In the genomic region with DNA sequence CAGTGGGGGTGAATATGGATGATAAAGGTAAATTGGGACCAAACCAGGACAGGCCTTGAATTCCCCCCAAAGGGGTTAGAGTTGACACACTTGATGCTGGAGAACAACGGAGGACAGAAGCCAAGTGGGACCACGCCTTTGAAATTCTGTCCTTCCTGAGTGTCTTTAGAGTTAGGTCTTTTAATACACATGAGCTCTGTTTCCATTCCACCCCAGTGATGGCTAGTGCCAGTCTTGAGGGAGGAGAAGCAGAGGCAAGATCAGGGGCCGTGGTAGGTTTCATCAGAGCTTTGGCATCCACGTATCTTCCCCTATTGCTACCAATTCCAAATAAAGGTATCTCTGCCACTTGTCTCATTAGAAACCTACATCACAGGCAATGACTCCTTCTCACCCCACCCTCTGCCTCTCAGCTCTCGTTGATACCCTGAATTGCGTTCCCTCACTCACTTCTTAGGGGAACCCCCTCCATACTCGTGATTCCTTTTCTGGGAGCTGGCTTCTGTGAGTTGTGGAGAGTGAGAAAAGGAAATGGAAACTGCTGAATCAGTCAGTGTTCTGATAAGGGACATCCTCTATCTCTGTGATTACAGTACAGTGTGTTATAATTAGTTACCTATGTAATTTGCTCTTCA, we compare ENCODE assay signal across 13 cellular contexts. TPM values are rescaled to one million over a fixed set of nuclear protein-coding genes. Genes with fewer than 3 reads are reported as not detected.
DNase-seq lines count a peak whose midpoint lies in the region; ATAC-seq and TF ChIP-seq lines count a peak whose summit lies in the region.
"Had no signal": no experiment of that assay in that cellular context is flagged by ENCODE, and none has a peak within 500 bp of the region (broad histone marks: within the 10 kb centered on the region; RNA-seq: fewer than 3 reads in every experiment).

No MANE protein-coding gene starts in this region.

- H3K4me1 Mint-ChIP-seq in dendritic cell treated with granulocyte-macrophage colony-stimulating factor and Interleukin-4, amounts not matched to agents 40 ng/mL and 50 ng/mL, for 4 days (ENCODE audit: low read depth) = peaks cover 81% of the 10 kb centered on the region

- peaks cover 1% of the 10 kb centered on the region for H3K27me3 Mint-ChIP-seq in dendritic cell treated with granulocyte-macrophage colony-stimulating factor and Interleukin-4, amounts not matched to agents 40 ng/mL and 50 ng/mL, for 4 days

- DNase-seq in activated effector memory CD4-positive, alpha-beta T cell treated with anti-CD3 and anti-CD28 coated beads, Interleukin-2, amount 50 U/mL, for 16 hours = no peak
- DNase-seq in DMS79 treated with DMSO at 0.1 percent for 48 hours (lab: John Stamatoyannopoulos, UW) (no peak), Right ventricle myocardium superior (no peak), HEK293T (ENCODE audit: extremely low spot score) (no peak)
- DNase-seq: hypothalamus; nephron progenitor cell; SHP77; stimulated activated CD4-positive, alpha-beta T cell treated with anti-CD3 and anti-CD28 coated beads, Interleukin-2, amount 100 ng/mL, for 24 hours; transverse colon had no signal

- H3K4me3 Mint-ChIP-seq in dendritic cell treated with granulocyte-macrophage colony-stimulating factor and Interleukin-4, amounts not matched to agents 40 ng/mL and 50 ng/mL, for 4 days = no peak overlapping the region
- H3K4me3 Mint-ChIP-seq: nephron progenitor cell had no signal

- peak overlapping the region; percentile 2 for H3K27ac Mint-ChIP-seq in dendritic cell treated with granulocyte-macrophage colony-stimulating factor and Interleukin-4, amounts not matched to agents 40 ng/mL and 50 ng/mL, for 4 days
- H3K27ac Mint-ChIP-seq: nephron progenitor cell had no signal

- no peak overlapping the region; the same call in 1 of the 2 replicates for H3K27ac ChIP-seq in BLaER1
- H3K27ac ChIP-seq: transverse colon had no signal

- peak; percentile 27 for ATAC-seq in GM18867 (IDR thresholded peaks at IDR 0.05; ENCODE audit: unreplicated experiment)
- peak; percentile 22 for ATAC-seq in HG03457 (IDR thresholded peaks at IDR 0.05; ENCODE audit: unreplicated experiment)
- ATAC-seq in Right ventricle myocardium superior (ENCODE audit: poor library complexity) = no peak

- H3K4me2 ChIP-seq in BLaER1 = peak overlapping the region; percentile 61

- POLR2A ChIA-PET in HEK293T (lab: Yijun Ruan, JAX) = no interaction called here

- CTCF ChIA-PET in HEK293T (lab: Yijun Ruan, JAX) = no interaction called here

- H3K27me3 ChIP-seq in BLaER1 = no peaks in the 10 kb centered on the region

- no peak overlapping the region for H3K9ac ChIP-seq in BLaER1

- H3K9me3 Mint-ChIP-seq in dendritic cell treated with granulocyte-macrophage colony-stimulating factor and Interleukin-4, amounts not matched to agents 40 ng/mL and 50 ng/mL, for 4 days = no peaks in the 10 kb centered on the region
- H3K9me3 Mint-ChIP-seq: nephron progenitor cell had no signal

- H3K4me3 ChIP-seq in BLaER1 = no peak overlapping the region
- H3K4me3 ChIP-seq: transverse colon had no signal

- H3K36me3 Mint-ChIP-seq in dendritic cell treated with granulocyte-macrophage colony-stimulating factor and Interleukin-4, amounts not matched to agents 40 ng/mL and 50 ng/mL, for 4 days (ENCODE audit: low read depth) = no peaks in the 10 kb centered on the region

- no peaks in the 10 kb centered on the region for H3K9me3 ChIP-seq in BLaER1
- H3K9me3 ChIP-seq: transverse colon had no signal

- intact Hi-C loops in dendritic cell treated with granulocyte-macrophage colony-stimulating factor and Interleukin-4, amounts not matched to agents 40 ng/mL and 50 ng/mL, for 4 days (cut with micrococcal nuclease) = no loop called here
- intact Hi-C loops in Right ventricle myocardium superior (cut with DNase I) = no loop called here

- H3K36me3 ChIP-seq in BLaER1 = no peaks in the 10 kb centered on the region
- H3K36me3 ChIP-seq: transverse colon had no signal

- no peaks in the 10 kb centered on the region for H4K20me1 ChIP-seq in BLaER1

- peaks cover 73% of the 10 kb centered on the region for H3K4me1 ChIP-seq in BLaER1
- H3K4me1 ChIP-seq: transverse colon had no signal

TF ChIP-seq in HEK293T, 16 proteins besides CTCF, POLR2A, EP300 and RAD21:
- no peak for TF ChIP-seq NFRKB (IDR thresholded peaks at IDR 0.05)
- TF ChIP-seq ARNT (IDR thresholded peaks at IDR 0.05) = no peak
- TF ChIP-seq SP1 (IDR thresholded peaks at IDR 0.05) = no peak
- TF ChIP-seq ELF4 (IDR thresholded peaks at IDR 0.05) = no peak
- no peak for TF ChIP-seq HDGF (IDR thresholded peaks at IDR 0.05; ENCODE audit: borderline replicate concordance)
- no peak for TF ChIP-seq LEF1 (IDR thresholded peaks at IDR 0.05; ENCODE audit: borderline replicate concordance)
- TF ChIP-seq TARDBP (IDR thresholded peaks at IDR 0.05) = no peak
- TF ChIP-seq L3MBTL2 (conservative IDR thresholded peaks at IDR 0.05) = no peak
- no peak for TF ChIP-seq FOXA1 (IDR thresholded peaks at IDR 0.05)
- no peak for TF ChIP-seq FOXK2 (IDR thresholded peaks at IDR 0.05)
- TF ChIP-seq, protein P1, sequence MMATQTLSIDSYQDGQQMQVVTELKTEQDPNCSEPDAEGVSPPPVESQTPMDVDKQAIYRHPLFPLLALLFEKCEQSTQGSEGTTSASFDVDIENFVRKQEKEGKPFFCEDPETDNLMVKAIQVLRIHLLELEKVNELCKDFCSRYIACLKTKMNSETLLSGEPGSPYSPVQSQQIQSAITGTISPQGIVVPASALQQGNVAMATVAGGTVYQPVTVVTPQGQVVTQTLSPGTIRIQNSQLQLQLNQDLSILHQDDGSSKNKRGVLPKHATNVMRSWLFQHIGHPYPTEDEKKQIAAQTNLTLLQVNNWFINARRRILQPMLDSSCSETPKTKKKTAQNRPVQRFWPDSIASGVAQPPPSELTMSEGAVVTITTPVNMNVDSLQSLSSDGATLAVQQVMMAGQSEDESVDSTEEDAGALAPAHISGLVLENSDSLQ (IDR thresholded peaks at IDR 0.05) = no peak
- TF ChIP-seq SUZ12 (IDR thresholded peaks at IDR 0.05) = no peak
- no peak for TF ChIP-seq CTBP1 (IDR thresholded peaks at IDR 0.05; ENCODE audit: borderline replicate concordance)
- no peak for TF ChIP-seq ZNF384 (IDR thresholded peaks at IDR 0.05)
- no peak for TF ChIP-seq BHLHE40 (IDR thresholded peaks at IDR 0.05; ENCODE audit: borderline replicate concordance)
- no peak for TF ChIP-seq FOXM1 (IDR thresholded peaks at IDR 0.05; ENCODE audit: borderline replicate concordance)

RNA-seq across cellular contexts. Expression of gene CCL3L1, which starts 2.4 kb away (rescaled TPM):
- not detected for total RNA-seq in Right ventricle myocardium superior

RNA-seq across cellular contexts. Expression of gene CCL4L2, which starts 11.9 kb away (rescaled TPM):
- total RNA-seq in Right ventricle myocardium superior = not detected

RNA-seq across cellular contexts. Expression of gene TBC1D3B, which starts 22.5 kb away (rescaled TPM):
- 2.2 TPM for total RNA-seq in Right ventricle myocardium superior
